8 cellular contexts compared by ENCODE assay signal in genomic region chr2:27033253-27033852, GRCh38. TPM values are rescaled to one million over a fixed set of nuclear protein-coding genes. Genes with fewer than 3 reads are reported as not detected.
DNase-seq lines count a peak whose midpoint lies in the region; ATAC-seq and TF ChIP-seq lines count a peak whose summit lies in the region.

No MANE protein-coding gene starts in this region.

- no peaks in the 10 kb centered on the region for H3K9me3 Mint-ChIP-seq in activated naive CD8-positive, alpha-beta T cell treated with anti-CD3 and anti-CD28 coated beads, Interleukin-2, amount 10 ng/mL, durations not matched to agents 7 days and 5 days
- no peaks in the 10 kb centered on the region for H3K9me3 Mint-ChIP-seq in type B pancreatic cell

- TF ChIP-seq CTCF in A673 (conservative IDR thresholded peaks at IDR 0.05; ENCODE audit: low read depth, low read length) (no peak), type B pancreatic cell (conservative IDR thresholded peaks at IDR 0.05) (peak; percentile 5)

- no peaks in the 10 kb centered on the region for H3K9me3 ChIP-seq in A673 (ENCODE audit: low read depth, low read length, poor library complexity, severe bottlenecking)

- H3K4me1 Mint-ChIP-seq in activated naive CD8-positive, alpha-beta T cell treated with anti-CD3 and anti-CD28 coated beads, Interleukin-2, amount 10 ng/mL, durations not matched to agents 7 days and 5 days = peaks cover 26% of the 10 kb centered on the region
- peaks cover 23% of the 10 kb centered on the region for H3K4me1 Mint-ChIP-seq in type B pancreatic cell (ENCODE audit: unreplicated experiment)

- H3K4me1 ChIP-seq in A673 (ENCODE audit: insufficient read depth, low read length, poor library complexity, severe bottlenecking) = peaks cover 11% of the 10 kb centered on the region

- peaks cover 34% of the 10 kb centered on the region for H3K36me3 ChIP-seq in A673 (ENCODE audit: insufficient read depth, low read length, poor library complexity, severe bottlenecking)

- intact Hi-C loops in A673 (cut with micrococcal nuclease; ENCODE audit: unreplicated experiment) = no loop called here

- peak overlapping the region; percentile 87 for H3K27ac ChIP-seq in A673 (ENCODE audit: low read depth, low read length, poor library complexity, severe bottlenecking)

- ATAC-seq in HG02571 (IDR thresholded peaks at IDR 0.05; ENCODE audit: unreplicated experiment) = peak; percentile 3
- ATAC-seq in activated naive CD8-positive, alpha-beta T cell treated with anti-CD3 and anti-CD28 coated beads, Interleukin-2, amount 10 ng/mL, durations not matched to agents 7 days and 5 days (ENCODE audit: low read depth) = no peak
- peak; percentile 6 for ATAC-seq in left lobe of liver
- no peak for ATAC-seq in HG03045 (IDR thresholded peaks at IDR 0.05; ENCODE audit: unreplicated experiment)

- peak overlapping the region; percentile 99 for H3K4me3 ChIP-seq in A673 (ENCODE audit: low read depth, low read length, poor library complexity, severe bottlenecking)

- no peak for DNase-seq in A673 (ENCODE audit: low spot score)
- DNase-seq in activated naive CD8-positive, alpha-beta T cell treated with anti-CD3 and anti-CD28 coated beads, Interleukin-2, amount 10 ng/mL, durations not matched to agents 7 days and 5 days = no peak
- DNase-seq in left lobe of liver (ENCODE audit: low spot score) = no peak
- no peak for DNase-seq in type B pancreatic cell (ENCODE audit: extremely low spot score, unreplicated experiment)
- DNase-seq in stimulated activated CD4-positive, alpha-beta T cell treated with anti-CD3 and anti-CD28 coated beads, Interleukin-2, amount 100 ng/mL, for 48 hours = no peak
- no peak for DNase-seq in occipital lobe (lab: John Stamatoyannopoulos, UW)

- H3K36me3 Mint-ChIP-seq in activated naive CD8-positive, alpha-beta T cell treated with anti-CD3 and anti-CD28 coated beads, Interleukin-2, amount 10 ng/mL, durations not matched to agents 7 days and 5 days = peaks cover 16% of the 10 kb centered on the region
- peaks cover 19% of the 10 kb centered on the region for H3K36me3 Mint-ChIP-seq in type B pancreatic cell

- POLR2A ChIA-PET in A673 (lab: Charles Lee; ENCODE audit: low non-redundant PET) = no interaction called here
- POLR2A ChIA-PET in activated naive CD8-positive, alpha-beta T cell treated with anti-CD3 and anti-CD28 coated beads, Interleukin-2, amount 10 ng/mL, durations not matched to agents 7 days and 5 days (lab: Charles Lee) = interaction anchor here (0.7 to 2.7 kb wide), 5 partner anchors 13 to 54 kb away, joined by 3 to 23 read pairs (median 3); partner anchors contain the start of genes AGBL5, KHK and OST4

- no peaks in the 10 kb centered on the region for H3K27me3 ChIP-seq in A673 (replicated peaks; ENCODE audit: insufficient read depth, low read depth, low read length, poor library complexity)

- no TSS peak for BruUV-seq in A673 (replicated peaks; lab: Mats Ljungman, UMichigan)

- H3K27me3 Mint-ChIP-seq in activated naive CD8-positive, alpha-beta T cell treated with anti-CD3 and anti-CD28 coated beads, Interleukin-2, amount 10 ng/mL, durations not matched to agents 7 days and 5 days = no peaks in the 10 kb centered on the region
- H3K27me3 Mint-ChIP-seq in type B pancreatic cell = no peaks in the 10 kb centered on the region

- peak overlapping the region; percentile 90 for H3K27ac Mint-ChIP-seq in activated naive CD8-positive, alpha-beta T cell treated with anti-CD3 and anti-CD28 coated beads, Interleukin-2, amount 10 ng/mL, durations not matched to agents 7 days and 5 days
- peak overlapping the region; percentile 71 for H3K27ac Mint-ChIP-seq in type B pancreatic cell

- CTCF ChIA-PET in A673 (lab: Charles Lee) = interaction anchor here (1.4 kb wide), 1 partner anchor 72 kb away, joined by 5 read pairs; no protein-coding TSS in a partner anchor

- H3K4me3 Mint-ChIP-seq in activated naive CD8-positive, alpha-beta T cell treated with anti-CD3 and anti-CD28 coated beads, Interleukin-2, amount 10 ng/mL, durations not matched to agents 7 days and 5 days = peak overlapping the region; percentile 98
- H3K4me3 Mint-ChIP-seq in type B pancreatic cell = peak overlapping the region; percentile 96

RNA-seq across cellular contexts. Expression of gene TMEM214, which starts 0.6 kb away (rescaled TPM):
- total RNA-seq in A673 (2021) (76.7 and 77.8 TPM in 2 replicates), left lobe of liver (53.7 TPM), type B pancreatic cell (ENCODE audit: low replicate concordance) (83.9 and 96.1 TPM in 2 replicates), occipital lobe (7.8 TPM)
- 10 to 100 TPM; 68.1 to 70.8 TPM for total RNA-seq in activated naive CD8-positive, alpha-beta T cell treated with anti-CD3 and anti-CD28 coated beads, Interleukin-2, amount 10 ng/mL, durations not matched to agents 7 days and 5 days

RNA-seq across cellular contexts. Expression of gene AGBL5, which starts 18.1 kb away (rescaled TPM):
- total RNA-seq in A673 (2021) = 64.1 and 72.8 TPM in 2 replicates
- 10 to 100 TPM; 14.9 to 18.0 TPM for total RNA-seq in activated naive CD8-positive, alpha-beta T cell treated with anti-CD3 and anti-CD28 coated beads, Interleukin-2, amount 10 ng/mL, durations not matched to agents 7 days and 5 days
- 7.6 TPM for total RNA-seq in left lobe of liver
- total RNA-seq in type B pancreatic cell (ENCODE audit: low replicate concordance) = 24.3 and 57.3 TPM in 2 replicates
- total RNA-seq in occipital lobe = 17.5 TPM

RNA-seq across cellular contexts. Expression of gene OST4, which starts 38.1 kb away (rescaled TPM):
- total RNA-seq in A673 (2021) (235 and 237 TPM in 2 replicates), left lobe of liver (141 TPM), type B pancreatic cell (ENCODE audit: low replicate concordance) (298 and 401 TPM in 2 replicates), occipital lobe (132 TPM)
- total RNA-seq in activated naive CD8-positive, alpha-beta T cell treated with anti-CD3 and anti-CD28 coated beads, Interleukin-2, amount 10 ng/mL, durations not matched to agents 7 days and 5 days = 100 to 1,000 TPM; 302 to 325 TPM

RNA-seq across cellular contexts. Expression of gene EMILIN1, which starts 45.1 kb away (rescaled TPM):
- total RNA-seq in A673 (2021) = 31.0 and 46.8 TPM in 2 replicates
- 1 to 10 TPM in 1 of 2 experiments, under 1 TPM in 1; 0.91 to 1.2 TPM for total RNA-seq in activated naive CD8-positive, alpha-beta T cell treated with anti-CD3 and anti-CD28 coated beads, Interleukin-2, amount 10 ng/mL, durations not matched to agents 7 days and 5 days
- 16.0 TPM for total RNA-seq in left lobe of liver
- total RNA-seq in type B pancreatic cell (ENCODE audit: low replicate concordance) = 2.7 and 60.7 TPM in 2 replicates
- 4.5 TPM for total RNA-seq in occipital lobe

RNA-seq across cellular contexts. Expression of gene KHK, which starts 53.2 kb away (rescaled TPM):
- total RNA-seq in A673 (2021) = 39.1 and 40.2 TPM in 2 replicates
- total RNA-seq in activated naive CD8-positive, alpha-beta T cell treated with anti-CD3 and anti-CD28 coated beads, Interleukin-2, amount 10 ng/mL, durations not matched to agents 7 days and 5 days = 10 to 100 TPM; 13.1 to 13.7 TPM
- total RNA-seq in left lobe of liver = 267 TPM
- 14.7 and 28.4 TPM in 2 replicates for total RNA-seq in type B pancreatic cell (ENCODE audit: low replicate concordance)
- total RNA-seq in occipital lobe = 6.2 TPM

Comparison
In these comparisons a context has a peak if more than half of its experiments do, and no peak if none do; other contexts are left out.
1. ATAC-seq: peak in HG02571 (single experiment) and left lobe of liver (single experiment); none in activated naive CD8-positive, alpha-beta T cell treated with anti-CD3 and anti-CD28 coated beads, Interleukin-2, amount 10 ng/mL, durations not matched to agents 7 days and 5 days (single experiment) and HG03045 (single experiment).